ENCODE assay signal across 9 cellular contexts in genomic region chr15:66153549-66154415, GRCh38.
DNase-seq lines count a peak whose midpoint lies in the region; ATAC-seq and TF ChIP-seq lines count a peak whose summit lies in the region.
"Had no signal": no experiment of that assay in that cellular context is flagged by ENCODE, and none has a peak within 500 bp of the region (broad histone marks: within the 10 kb centered on the region; RNA-seq: fewer than 3 reads in every experiment).

No MANE protein-coding gene starts in this region.

- POLR2A ChIA-PET in OCI-LY7 (lab: Charles Lee), result interaction anchor here (0.5 to 9.2 kb wide), 8 partner anchors 8 to 1101 kb away, joined by 3 to 148 read pairs (median 6); no protein-coding TSS in a partner anchor

- peaks cover 85% of the 10 kb centered on the region for H3K4me1 ChIP-seq in OCI-LY7 (ENCODE audit: insufficient read depth, low read length, poor library complexity, severe bottlenecking)

- no peaks in the 10 kb centered on the region for H3K79me2 ChIP-seq in OCI-LY7 (ENCODE audit: insufficient read depth, low read depth, low read length)

- H4K20me1 ChIP-seq in OCI-LY7 (ENCODE audit: insufficient read depth, low read length), result no peaks in the 10 kb centered on the region

- peak overlapping the region; percentile 5; the same call in 1 of the 2 replicates for H2AFZ ChIP-seq in OCI-LY7 (ENCODE audit: low read length)

- CTCF ChIA-PET in OCI-LY7 (lab: Charles Lee; ENCODE audit: unreplicated experiment), result interaction anchor here (0.8 to 2.5 kb wide), 5 partner anchors 14 to 28 kb away, joined by 3 to 10 read pairs (median 5); no protein-coding TSS in a partner anchor

- H3K4me3 ChIP-seq in OCI-LY7 (ENCODE audit: low read depth, low read length, poor library complexity, severe bottlenecking), result peak overlapping the region; percentile 53

- H3K9me2 ChIP-seq in OCI-LY7 (ENCODE audit: insufficient read depth, low read length), result no peaks in the 10 kb centered on the region

- peak; percentile 98 for DNase-seq in OCI-LY7 (ENCODE audit: low spot score)
- DNase-seq in HCEC 1CT, result no peak
- no peak for DNase-seq in stimulated activated CD8-positive, alpha-beta memory T cell treated with anti-CD3 and anti-CD28 coated beads, Interleukin-4, amount 100 ng/mL, for 48 hours
- DNase-seq in NOMO-1 treated with dmso at 0.1 percent for 144 hours (lab: John Stamatoyannopoulos, UW; ENCODE audit: unreplicated experiment), result no peak
- DNase-seq in UCSD-AML1 (lab: John Stamatoyannopoulos, UW; ENCODE audit: unreplicated experiment), result no peak

- no peaks in the 10 kb centered on the region for H3K9me3 ChIP-seq in OCI-LY7 (ENCODE audit: low read length)

- H3K27ac ChIP-seq in OCI-LY7 (ENCODE audit: low read depth, low read length, poor library complexity, severe bottlenecking), result peak overlapping the region; percentile 99

- peak overlapping the region; percentile 67 for H3K4me2 ChIP-seq in OCI-LY7 (ENCODE audit: low read length)

- intact Hi-C loops in OCI-LY7 (cut with micrococcal nuclease; ENCODE audit: unreplicated experiment), result loop anchor here (1.0 to 10.0 kb wide), 4 partner anchors 16 to 201 kb away; partner anchors contain the start of genes DIS3L and TIPIN

- no peaks in the 10 kb centered on the region for H3K36me3 ChIP-seq in OCI-LY7 (ENCODE audit: insufficient read depth, low read length)

- ATAC-seq in GM18502 (IDR thresholded peaks at IDR 0.05; ENCODE audit: poor library complexity, unreplicated experiment) (peak; percentile 74), GM21529 (IDR thresholded peaks at IDR 0.05; ENCODE audit: unreplicated experiment) (peak; percentile 75), HG03520 (IDR thresholded peaks at IDR 0.05; ENCODE audit: unreplicated experiment) (peak; percentile 69)
- ATAC-seq: SK-N-SH treated with all-trans-retinoic acid at 6 μM for 48 hours had no signal

- no TSS peak for BruUV-seq in OCI-LY7 (replicated peaks; lab: Mats Ljungman, UMichigan)

- TF ChIP-seq CTCF in OCI-LY7 (conservative IDR thresholded peaks at IDR 0.05; ENCODE audit: low read length), result no peak
